ENCODE assay signal across 1 cellular context in the genomic region with DNA sequence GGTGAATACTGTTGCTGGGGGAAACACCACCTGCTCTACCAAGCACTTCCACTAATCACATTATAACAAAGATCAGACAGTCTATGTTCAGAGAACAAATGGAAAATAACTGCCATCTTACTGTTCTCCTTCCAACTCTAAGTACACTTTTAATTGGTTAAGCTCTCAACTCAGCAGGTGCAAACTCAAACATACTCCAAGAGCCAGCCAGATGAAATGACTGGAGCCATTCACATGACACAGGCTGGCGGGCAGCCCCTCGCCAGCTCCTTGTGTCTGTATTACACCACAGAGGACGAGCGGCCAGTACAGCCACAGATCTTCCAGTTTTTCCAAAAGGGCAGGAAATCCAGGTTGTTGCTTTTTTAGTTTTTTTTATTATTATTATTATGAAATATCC.
TF ChIP-seq lines count a peak whose summit lies in the region.

No MANE protein-coding gene starts in this region.

TF ChIP-seq in HepG2, 621 proteins besides CTCF, POLR2A, EP300 and RAD21:
- TF ChIP-seq ZNF253 (CRISPR knock-in tag; IDR thresholded peaks at IDR 0.05; ENCODE audit: borderline replicate concordance) (no peak), BCL6 (CRISPR knock-in tag; IDR thresholded peaks at IDR 0.05) (no peak)
- TF ChIP-seq, protein P1, sequence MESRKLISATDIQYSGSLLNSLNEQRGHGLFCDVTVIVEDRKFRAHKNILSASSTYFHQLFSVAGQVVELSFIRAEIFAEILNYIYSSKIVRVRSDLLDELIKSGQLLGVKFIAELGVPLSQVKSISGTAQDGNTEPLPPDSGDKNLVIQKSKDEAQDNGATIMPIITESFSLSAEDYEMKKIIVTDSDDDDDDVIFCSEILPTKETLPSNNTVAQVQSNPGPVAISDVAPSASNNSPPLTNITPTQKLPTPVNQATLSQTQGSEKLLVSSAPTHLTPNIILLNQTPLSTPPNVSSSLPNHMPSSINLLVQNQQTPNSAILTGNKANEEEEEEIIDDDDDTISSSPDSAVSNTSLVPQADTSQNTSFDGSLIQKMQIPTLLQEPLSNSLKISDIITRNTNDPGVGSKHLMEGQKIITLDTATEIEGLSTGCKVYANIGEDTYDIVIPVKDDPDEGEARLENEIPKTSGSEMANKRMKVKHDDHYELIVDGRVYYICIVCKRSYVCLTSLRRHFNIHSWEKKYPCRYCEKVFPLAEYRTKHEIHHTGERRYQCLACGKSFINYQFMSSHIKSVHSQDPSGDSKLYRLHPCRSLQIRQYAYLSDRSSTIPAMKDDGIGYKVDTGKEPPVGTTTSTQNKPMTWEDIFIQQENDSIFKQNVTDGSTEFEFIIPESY (CRISPR knock-in tag; IDR thresholded peaks at IDR 0.05), result peak; percentile 86
